In the genomic region with DNA sequence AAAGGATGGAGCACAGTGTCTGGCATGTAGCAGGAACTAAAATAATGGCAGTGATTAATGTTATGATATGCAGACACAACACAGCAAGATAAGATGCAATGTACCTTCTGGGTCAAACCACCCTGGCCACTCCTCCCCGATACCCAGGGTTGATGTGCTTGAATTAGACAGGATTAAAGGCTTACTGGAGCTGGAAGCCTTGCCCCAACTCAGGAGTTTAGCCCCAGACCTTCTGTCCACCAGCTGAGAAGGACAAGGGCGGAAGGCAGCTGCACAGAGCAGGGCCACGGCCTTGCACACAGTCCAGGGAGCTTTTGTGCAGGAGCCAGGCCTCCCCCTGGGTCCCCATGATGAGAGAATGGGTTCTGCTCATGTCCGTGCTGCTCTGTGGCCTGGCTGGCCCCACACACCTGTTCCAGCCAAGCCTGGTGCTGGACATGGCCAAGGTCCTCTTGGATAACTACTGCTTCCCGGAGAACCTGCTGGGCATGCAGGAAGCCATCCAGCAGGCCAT, we compare ENCODE assay signal across 18 cellular contexts. TPM values are rescaled to one million over a fixed set of nuclear protein-coding genes. Genes with fewer than 3 reads are reported as not detected.
DNase-seq lines count a peak whose midpoint lies in the region; ATAC-seq and TF ChIP-seq lines count a peak whose summit lies in the region.
"Had no signal": no experiment of that assay in that cellular context is flagged by ENCODE, and none has a peak within 500 bp of the region (broad histone marks: within the 10 kb centered on the region; RNA-seq: fewer than 3 reads in every experiment).

A gene (plus strand): TSS at position 226 of the 514 bp plus-strand sequence. CDS start 122 bp downstream, at position 348.

- peaks cover 11% of the 10 kb centered on the region for H3K4me1 Mint-ChIP-seq in glutamatergic neuron (ENCODE audit: low read depth, unreplicated experiment)
- H3K4me1 Mint-ChIP-seq: B cell; CD4-positive, CD25-positive, alpha-beta regulatory T cell had no signal

- peak within 1 kb of the TSS; percentile 19 for H3K27ac Mint-ChIP-seq in glutamatergic neuron (ENCODE audit: unreplicated experiment)
- H3K27ac Mint-ChIP-seq: B cell; CD4-positive, CD25-positive, alpha-beta regulatory T cell; GM23338 had no signal

- peak; percentile 70 for DNase-seq in D341Med (ENCODE audit: low spot score)
- peak; percentile 85 for DNase-seq in NCI-H82 treated with DMSO at 0.1 percent for 48 hours (lab: John Stamatoyannopoulos, UW; ENCODE audit: unreplicated experiment)
- no peak for DNase-seq in glutamatergic neuron
- DNase-seq in retina, result peak; percentile 34
- no peak for DNase-seq in 8988T
- no peak for DNase-seq in cortex of kidney (lab: John Stamatoyannopoulos, UW)
- DNase-seq: CD4-positive, CD25-positive, alpha-beta regulatory T cell; COR-L47; NCI-H1105; NCI-H2081 treated with DMSO at 0.1 percent for 48 hours; NCI-H510A; PC-3; RPMI8226; SIG-M5 had no signal

- no peak within 1 kb of the TSS for H3K4me3 Mint-ChIP-seq in glutamatergic neuron (ENCODE audit: unreplicated experiment)
- H3K4me3 Mint-ChIP-seq: B cell; CD4-positive, CD25-positive, alpha-beta regulatory T cell; GM23338 had no signal

- H3K27me3 Mint-ChIP-seq in glutamatergic neuron (ENCODE audit: unreplicated experiment), result peaks cover 10% of the 10 kb centered on the region
- H3K27me3 Mint-ChIP-seq: B cell had no signal

- no peak for TF ChIP-seq CTCF in glutamatergic neuron (IDR thresholded peaks at IDR 0.05; ENCODE audit: partially characterized antibody, unreplicated experiment)

- ATAC-seq in HG03175 (IDR thresholded peaks at IDR 0.05; ENCODE audit: unreplicated experiment), result no peak
- ATAC-seq: GM23338, K562, PC-3 had no signal

- peaks cover 8% of the 10 kb centered on the region for H3K9me3 Mint-ChIP-seq in glutamatergic neuron (ENCODE audit: unreplicated experiment)
- H3K9me3 Mint-ChIP-seq: CD4-positive, CD25-positive, alpha-beta regulatory T cell; GM23338 had no signal

- H3K36me3 Mint-ChIP-seq in glutamatergic neuron (ENCODE audit: unreplicated experiment), result no peaks in the 10 kb centered on the region
- H3K36me3 Mint-ChIP-seq: CD4-positive, CD25-positive, alpha-beta regulatory T cell had no signal

RNA-seq across cellular contexts. Expression of the gene that starts here (rescaled TPM):
- not detected for total RNA-seq in glutamatergic neuron (ENCODE audit: unreplicated experiment)
- total RNA-seq: B cell; CD4-positive, CD25-positive, alpha-beta regulatory T cell; GM23338; K562; PC-3 had no signal

Comparison
In these comparisons a context has a peak if more than half of its experiments do, and no peak if none do; other contexts are left out.
1. DNase-seq: peak in D341Med (single experiment), NCI-H82 treated with DMSO at 0.1 percent for 48 hours (single experiment) and retina (single experiment); none in glutamatergic neuron (single experiment), 8988T (single experiment) and cortex of kidney (single experiment).